Comparison of ENCODE assay signal across 1 cellular context in the genomic region with DNA sequence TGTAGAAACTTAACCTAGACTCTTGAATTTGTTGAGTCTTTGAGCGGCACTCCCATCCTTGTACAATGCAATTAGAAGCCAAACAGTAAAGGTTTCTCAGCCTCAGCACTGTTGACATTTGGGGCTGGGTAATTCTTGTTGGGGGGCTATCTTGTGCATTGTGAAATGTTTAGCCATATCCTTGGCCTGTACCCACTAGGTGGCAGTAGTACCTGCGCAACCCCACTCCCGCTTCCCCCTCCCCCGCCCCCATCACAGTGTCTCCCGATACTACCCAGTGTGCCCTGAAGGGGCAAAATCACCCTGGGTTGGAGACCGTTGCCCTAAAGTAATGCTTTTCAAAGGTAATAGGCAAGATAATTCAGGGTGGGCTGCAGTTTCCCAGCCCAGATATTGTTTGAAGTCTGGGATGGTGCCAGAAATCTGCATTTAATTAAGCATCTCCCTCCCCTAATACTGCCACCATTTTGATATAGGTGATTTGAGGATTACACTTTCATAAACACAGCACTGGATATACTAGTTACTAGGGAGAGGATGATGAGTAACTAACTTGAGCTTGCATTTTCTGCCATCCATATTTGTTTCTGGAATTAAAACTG.
TF ChIP-seq lines count a peak whose summit lies in the region.

No MANE protein-coding gene starts in this region.

TF ChIP-seq in IMR-90, 13 proteins besides CTCF, POLR2A, EP300 and RAD21 (continued from another document):
- TF ChIP-seq, protein P1, sequence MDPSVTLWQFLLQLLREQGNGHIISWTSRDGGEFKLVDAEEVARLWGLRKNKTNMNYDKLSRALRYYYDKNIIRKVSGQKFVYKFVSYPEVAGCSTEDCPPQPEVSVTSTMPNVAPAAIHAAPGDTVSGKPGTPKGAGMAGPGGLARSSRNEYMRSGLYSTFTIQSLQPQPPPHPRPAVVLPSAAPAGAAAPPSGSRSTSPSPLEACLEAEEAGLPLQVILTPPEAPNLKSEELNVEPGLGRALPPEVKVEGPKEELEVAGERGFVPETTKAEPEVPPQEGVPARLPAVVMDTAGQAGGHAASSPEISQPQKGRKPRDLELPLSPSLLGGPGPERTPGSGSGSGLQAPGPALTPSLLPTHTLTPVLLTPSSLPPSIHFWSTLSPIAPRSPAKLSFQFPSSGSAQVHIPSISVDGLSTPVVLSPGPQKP (IDR thresholded peaks at IDR 0.05; ENCODE audit: borderline replicate concordance, low read depth, low read length) = no peak
- no peak for TF ChIP-seq RCOR1 (IDR thresholded peaks at IDR 0.05; ENCODE audit: insufficient replicate concordance, low read length)
- no peak for TF ChIP-seq CHD1 (IDR thresholded peaks at IDR 0.05; ENCODE audit: low read depth, low read length)
- no peak for TF ChIP-seq RFX5 (IDR thresholded peaks at IDR 0.05; ENCODE audit: low read depth, low read length)
